In the genomic region with DNA sequence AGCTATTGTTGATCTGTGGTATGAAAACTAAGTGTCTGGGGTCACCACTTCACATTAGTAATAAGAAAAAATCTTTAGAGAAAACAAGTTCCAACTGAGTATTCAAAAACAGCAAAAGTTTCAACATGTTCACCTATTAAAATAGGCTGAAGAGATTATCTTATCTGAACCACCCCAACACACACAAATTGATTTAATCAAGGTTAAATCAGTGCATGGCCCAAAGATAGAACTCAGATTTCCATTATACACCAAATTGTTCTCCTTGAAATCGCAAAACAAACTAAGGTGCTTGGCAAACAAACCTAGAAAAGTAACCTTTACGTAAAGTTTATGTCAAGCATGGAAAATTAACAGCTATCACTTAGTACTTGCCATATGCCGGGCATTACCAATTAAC, we compare ENCODE assay signal across 33 cellular contexts.
"Had no signal": no experiment of that assay in that cellular context is flagged by ENCODE, and none has a peak within 500 bp of the region (broad histone marks: within the 10 kb centered on the region; RNA-seq: fewer than 3 reads in every experiment).

No MANE protein-coding gene starts in this region.

- H3K4me1 Mint-ChIP-seq: endodermal cell had no signal

- H3K4me3 ChIP-seq: ascending aorta, breast epithelium, cardiac muscle cell, coronary artery, dorsolateral prefrontal cortex had no signal

- DNase-seq: activated CD4-positive, alpha-beta memory T cell treated with anti-CD3 and anti-CD28 coated beads for 36 hours; activated CD4-positive, alpha-beta T cell treated with anti-CD3 and anti-CD28 coated beads for 1 hour; activated CD4-positive, alpha-beta T cell treated with anti-CD3 and anti-CD28 coated beads for 48 hours; activated CD8-positive, alpha-beta memory T cell treated with anti-CD3 and anti-CD28 coated beads, Interleukin-2, amount 10 ng/mL, durations not matched to agents 7 days and 5 days; activated CD8-positive, alpha-beta memory T cell treated with anti-CD3 and anti-CD28 coated beads, Interleukin-2, amount 50 U/mL, for 4 hours; activated CD8-positive, alpha-beta T cell treated with anti-CD3 and anti-CD28 coated beads, Interleukin-2, amount 10 ng/mL, durations not matched to agents 7 days and 5 days; activated gamma-delta T cell; activated naive CD4-positive, alpha-beta T cell; activated naive CD4-positive, alpha-beta T cell treated with anti-CD3 and anti-CD28 coated beads, Interleukin-2, amount 10 ng/mL, durations not matched to agents 7 days and 5 days; activated naive CD8-positive, alpha-beta T cell treated with anti-CD3 and anti-CD28 coated beads, Interleukin-2, amount 10 ng/mL, durations not matched to agents 7 days and 5 days; activated T-cell treated with anti-CD3 and anti-CD28 coated beads, Interleukin-2, amount 50 U/mL, for 1 hour; activated T-cell treated with anti-CD3 and anti-CD28 coated beads, Interleukin-2, amount 50 U/mL, for 48 hours; central memory CD4-positive, alpha-beta T cell; cerebellar nuclear complex; effector memory CD4-positive, alpha-beta T cell; endodermal cell; foreskin fibroblast; head of caudate nucleus; T-cell; T1000 had no signal

- H3K27me3 ChIP-seq: ascending aorta, breast epithelium, cardiac muscle cell, dorsolateral prefrontal cortex had no signal

- H3K27me3 Mint-ChIP-seq: activated CD4-positive, alpha-beta memory T cell treated with anti-CD3 and anti-CD28 coated beads for 36 hours; activated CD8-positive, alpha-beta memory T cell treated with anti-CD3 and anti-CD28 coated beads, Interleukin-2, amount 10 ng/mL, durations not matched to agents 7 days and 5 days; activated naive CD4-positive, alpha-beta T cell treated with anti-CD3 and anti-CD28 coated beads, Interleukin-2, amount 10 ng/mL, durations not matched to agents 7 days and 5 days; activated naive CD8-positive, alpha-beta T cell treated with anti-CD3 and anti-CD28 coated beads, Interleukin-2, amount 10 ng/mL, durations not matched to agents 7 days and 5 days; brain; dendritic cell treated with granulocyte-macrophage colony-stimulating factor and Interleukin-4, amounts not matched to agents 40 ng/mL and 50 ng/mL, for 4 days; T-cell had no signal

- H3K36me3 ChIP-seq: breast epithelium had no signal

- H3K4me3 Mint-ChIP-seq: activated CD4-positive, alpha-beta memory T cell treated with anti-CD3 and anti-CD28 coated beads for 36 hours; activated CD8-positive, alpha-beta memory T cell treated with anti-CD3 and anti-CD28 coated beads, Interleukin-2, amount 10 ng/mL, durations not matched to agents 7 days and 5 days; activated CD8-positive, alpha-beta T cell treated with anti-CD3 and anti-CD28 coated beads, Interleukin-2, amount 10 ng/mL, durations not matched to agents 7 days and 5 days; activated naive CD4-positive, alpha-beta T cell treated with anti-CD3 and anti-CD28 coated beads, Interleukin-2, amount 10 ng/mL, durations not matched to agents 7 days and 5 days; activated naive CD8-positive, alpha-beta T cell treated with anti-CD3 and anti-CD28 coated beads, Interleukin-2, amount 10 ng/mL, durations not matched to agents 7 days and 5 days; activated T-helper 1 cell treated with anti-CD3 and anti-CD28 coated beads, Interleukin-12 subunit alpha, Interleukin-12 subunit beta, Interleukin-2, Interleukin-4 antibody, amounts not matched to agents 30 ng/mL and 10 ng/mL and 1 ng/mL, durations not matched to agents 14 hours and 24 hours and 36 hours; brain; dendritic cell treated with granulocyte-macrophage colony-stimulating factor and Interleukin-4, amounts not matched to agents 40 ng/mL and 50 ng/mL, for 4 days; endodermal cell; T-cell; T-helper 1 cell treated with Interleukin-12 subunit alpha and Interleukin-12 subunit beta and Interleukin-4 antibody, amounts not matched to agents 30 μg/mL and 1 μg/mL, for 36 hours; T-helper 2 cell treated with Interferon-gamma antibody and Interleukin-4, amounts not matched to agents 5 μg/mL and 100 μg/mL, for 36 hours had no signal

- H3K4me1 ChIP-seq: ascending aorta, breast epithelium had no signal

- ATAC-seq: activated CD8-positive, alpha-beta memory T cell treated with anti-CD3 and anti-CD28 coated beads, Interleukin-2, amount 10 ng/mL, durations not matched to agents 7 days and 5 days; activated CD8-positive, alpha-beta T cell treated with anti-CD3 and anti-CD28 coated beads, Interleukin-2, amount 10 ng/mL, durations not matched to agents 7 days and 5 days; activated naive CD4-positive, alpha-beta T cell treated with anti-CD3 and anti-CD28 coated beads, Interleukin-2, amount 50 U/mL, for 72 hours; esophagus mucosa; T-cell had no signal

- H3K9me3 ChIP-seq: ascending aorta, breast epithelium had no signal

- H3K9me3 Mint-ChIP-seq: activated CD4-positive, alpha-beta memory T cell treated with anti-CD3 and anti-CD28 coated beads for 36 hours; activated naive CD4-positive, alpha-beta T cell treated with anti-CD3 and anti-CD28 coated beads, Interleukin-2, amount 10 ng/mL, durations not matched to agents 7 days and 5 days; activated naive CD4-positive, alpha-beta T cell treated with anti-CD3 and anti-CD28 coated beads, Interleukin-2, amount 50 U/mL, for 72 hours; activated naive CD8-positive, alpha-beta T cell treated with anti-CD3 and anti-CD28 coated beads, Interleukin-2, amount 10 ng/mL, durations not matched to agents 7 days and 5 days; activated T-helper 1 cell treated with anti-CD3 and anti-CD28 coated beads, Interleukin-12 subunit alpha, Interleukin-12 subunit beta, Interleukin-2, Interleukin-4 antibody, amounts not matched to agents 30 ng/mL and 10 ng/mL and 1 ng/mL, durations not matched to agents 14 hours and 24 hours and 36 hours; dendritic cell treated with granulocyte-macrophage colony-stimulating factor and Interleukin-4, amounts not matched to agents 40 ng/mL and 50 ng/mL, for 4 days; endodermal cell; T-cell; T-helper 1 cell treated with Interleukin-12 subunit alpha and Interleukin-12 subunit beta and Interleukin-4 antibody, amounts not matched to agents 30 μg/mL and 1 μg/mL, for 36 hours; T-helper 2 cell treated with Interferon-gamma antibody and Interleukin-4, amounts not matched to agents 5 μg/mL and 100 μg/mL, for 36 hours had no signal

- FAIRE-seq: frontal cortex had no signal

- H3K27ac Mint-ChIP-seq: activated CD4-positive, alpha-beta memory T cell treated with anti-CD3 and anti-CD28 coated beads for 36 hours; activated CD8-positive, alpha-beta memory T cell treated with anti-CD3 and anti-CD28 coated beads, Interleukin-2, amount 10 ng/mL, durations not matched to agents 7 days and 5 days; activated CD8-positive, alpha-beta T cell treated with anti-CD3 and anti-CD28 coated beads, Interleukin-2, amount 10 ng/mL, durations not matched to agents 7 days and 5 days; activated naive CD4-positive, alpha-beta T cell treated with anti-CD3 and anti-CD28 coated beads, Interleukin-2, amount 10 ng/mL, durations not matched to agents 7 days and 5 days; activated naive CD4-positive, alpha-beta T cell treated with anti-CD3 and anti-CD28 coated beads, Interleukin-2, amount 50 U/mL, for 72 hours; activated naive CD8-positive, alpha-beta T cell treated with anti-CD3 and anti-CD28 coated beads, Interleukin-2, amount 10 ng/mL, durations not matched to agents 7 days and 5 days; activated T-helper 1 cell treated with anti-CD3 and anti-CD28 coated beads, Interleukin-12 subunit alpha, Interleukin-12 subunit beta, Interleukin-2, Interleukin-4 antibody, amounts not matched to agents 30 ng/mL and 10 ng/mL and 1 ng/mL, durations not matched to agents 14 hours and 24 hours and 36 hours; dendritic cell treated with granulocyte-macrophage colony-stimulating factor and Interleukin-4, amounts not matched to agents 40 ng/mL and 50 ng/mL, for 4 days; endodermal cell; T-cell; T-helper 1 cell treated with Interleukin-12 subunit alpha and Interleukin-12 subunit beta and Interleukin-4 antibody, amounts not matched to agents 30 μg/mL and 1 μg/mL, for 36 hours; T-helper 2 cell treated with Interferon-gamma antibody and Interleukin-4, amounts not matched to agents 5 μg/mL and 100 μg/mL, for 36 hours had no signal

- H3K27ac ChIP-seq: ascending aorta, breast epithelium, cardiac muscle cell, coronary artery, dorsolateral prefrontal cortex had no signal
